Comparison of ENCODE assay signal across 9 cellular contexts in the genomic region with DNA sequence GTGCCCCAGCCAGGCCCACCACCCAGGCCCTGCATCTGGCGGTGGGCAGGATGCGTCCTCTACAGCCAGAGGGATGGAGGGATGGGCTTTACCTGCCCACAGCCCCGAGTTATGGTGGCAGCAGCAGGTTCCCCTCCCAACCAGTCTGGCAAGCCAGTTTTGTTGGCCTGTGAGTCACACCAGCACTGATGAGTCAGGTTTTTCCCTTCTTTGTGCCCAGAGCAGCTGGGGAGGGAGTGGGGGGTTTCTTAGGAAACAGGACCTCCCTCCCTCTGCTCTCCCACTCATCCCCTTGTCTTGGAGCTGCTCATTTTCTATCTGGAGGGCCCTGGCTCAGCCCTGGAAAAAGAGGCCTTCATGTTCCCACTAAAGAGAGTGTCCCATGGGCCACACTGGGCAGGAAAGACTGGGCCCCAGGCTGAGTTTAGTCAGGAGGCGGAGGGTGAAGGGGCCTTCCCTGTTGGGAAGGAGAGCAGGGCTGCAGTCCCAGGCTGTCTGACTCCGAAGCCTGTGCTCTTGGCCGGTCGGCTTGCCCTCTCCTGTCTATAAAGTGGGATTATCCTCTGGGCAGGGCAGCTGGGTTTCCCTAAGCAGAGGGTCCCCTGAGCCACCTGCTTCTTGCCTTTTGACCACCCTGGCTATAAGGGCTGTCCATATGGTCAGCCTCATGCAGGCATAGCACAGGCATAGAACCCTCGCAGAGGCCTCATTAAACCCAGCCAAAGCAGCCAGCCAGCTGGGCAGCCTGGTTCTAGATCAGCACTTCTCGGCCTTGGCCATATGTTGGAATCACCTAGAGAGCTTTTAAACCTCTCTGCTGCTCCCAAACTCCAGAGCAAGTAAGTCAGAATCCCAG. TPM values are rescaled to one million over a fixed set of nuclear protein-coding genes. Genes with fewer than 3 reads are reported as not detected.
DNase-seq lines count a peak whose midpoint lies in the region; ATAC-seq and TF ChIP-seq lines count a peak whose summit lies in the region.
"Had no signal": no experiment of that assay in that cellular context is flagged by ENCODE, and none has a peak within 500 bp of the region (broad histone marks: within the 10 kb centered on the region; RNA-seq: fewer than 3 reads in every experiment).

No MANE protein-coding gene starts in this region.

- ATAC-seq in GM18867 (IDR thresholded peaks at IDR 0.05; ENCODE audit: unreplicated experiment) (no peak), GM18517 (IDR thresholded peaks at IDR 0.05; ENCODE audit: unreplicated experiment) (no peak)

- TF ChIP-seq EP300 in stomach (IDR thresholded peaks at IDR 0.05), result no peak

- TF ChIP-seq POLR2A in stomach (IDR thresholded peaks at IDR 0.05), result no peak

- WGBS in stomach, 5 donors, result 57 to 77% (median 75%) methylated on average over 6 to 9 of the region's 9 CpGs

- H3K4me1 ChIP-seq in stomach, result peaks cover 23 to 53% (median 25%) of the 10 kb centered on the region in 4 donors

- H3K9me3 ChIP-seq in stomach, result no peaks in the 10 kb centered on the region

- intact Hi-C loops in stomach (cut with DNase I; ENCODE audit: low total_unique reads), result no loop called here

- peak overlapping the region; percentile 35 to 92 (median 83) for H3K27ac ChIP-seq in stomach
- H3K27ac ChIP-seq: cardiac muscle cell had no signal

- H3K36me3 ChIP-seq in stomach, result no peaks in the 10 kb centered on the region
- H3K36me3 ChIP-seq: cardiac muscle cell had no signal

- H3K27me3 ChIP-seq in stomach, result no peaks in the 10 kb centered on the region
- H3K27me3 ChIP-seq: cardiac muscle cell had no signal

- TF ChIP-seq CTCF in epithelial cell of esophagus (IDR thresholded peaks at IDR 0.05; ENCODE audit: insufficient read depth, low read depth, low read length, missing control alignments), result no peak
- no peak for TF ChIP-seq CTCF in stomach (IDR thresholded peaks at IDR 0.05)

- DNase-seq in activated T-cell treated with anti-CD3 and anti-CD28 coated beads for 24 hours (ENCODE audit: low read depth) (peak; percentile 39), epithelial cell of esophagus (ENCODE audit: low read depth) (peak; percentile 97), mucosa of gallbladder (ENCODE audit: low spot score) (peak; percentile 53), stomach (peak; percentile 40)
- no peak for DNase-seq in activated T-cell treated with anti-CD3 and anti-CD28 coated beads, Interleukin-2, amount 50 U/mL, for 1 hour
- peak; percentile 62 for DNase-seq in activated CD4-positive, alpha-beta T cell treated with anti-CD3 and anti-CD28 coated beads for 48 hours

- no peak overlapping the region for H3K4me3 ChIP-seq in epithelial cell of esophagus (ENCODE audit: low read length)
- H3K4me3 ChIP-seq in stomach, result no peak overlapping the region
- H3K4me3 ChIP-seq: cardiac muscle cell had no signal

RNA-seq across cellular contexts. Expression of gene ANKRD2, which starts 30.2 kb away (rescaled TPM):
- total RNA-seq in mucosa of gallbladder (2.3 TPM), stomach (not detected)
- 1 to 10 TPM in 1 of 3 donors, under 1 TPM in 2; 0.25 to 9.9 (median 0.68) TPM for polyA plus RNA-seq in stomach
- total RNA-seq: cardiac muscle cell had no signal
- polyA plus RNA-seq: cardiac muscle cell had no signal

RNA-seq across cellular contexts. Expression of gene HOGA1, which starts 41.8 kb away (rescaled TPM):
- total RNA-seq in mucosa of gallbladder, result 13.3 TPM
- total RNA-seq in stomach, result not detected
- polyA plus RNA-seq in stomach, result under 1 TPM in 1 of 3 donors, not detected in 2; 0.38 TPM

RNA-seq across cellular contexts. Expression of gene UBTD1, which starts 43.7 kb away (rescaled TPM):
- 13.8 TPM for total RNA-seq in mucosa of gallbladder
- 10 to 100 TPM in 1 of 5 donors, 1 to 10 TPM in 4; 1.3 to 22.9 (median 3.1) TPM for total RNA-seq in stomach
- 10 to 100 TPM in 2 of 3 donors, 1 to 10 TPM in 1; 9.3 to 14.8 (median 10.5) TPM for polyA plus RNA-seq in stomach

RNA-seq across cellular contexts. Expression of gene MMS19, which starts 44.2 kb away (rescaled TPM):
- total RNA-seq in mucosa of gallbladder (48.1 TPM), stomach (100 to 1,000 TPM in 1 of 5 donors, 10 to 100 TPM in 4; 55.1 to 146 (median 59.7) TPM)
- 10 to 100 TPM; 30.9 to 59.6 (median 30.9) TPM for polyA plus RNA-seq in stomach

RNA-seq across cellular contexts. Expression of gene C10orf62, which starts 47.1 kb away (rescaled TPM):
- 1.0 TPM for total RNA-seq in mucosa of gallbladder
- total RNA-seq in stomach, result not detected
- not detected for polyA plus RNA-seq in stomach
- polyA plus RNA-seq: cardiac muscle cell had no signal

Comparison
In these comparisons a context has a peak if more than half of its experiments do, and no peak if none do; other contexts are left out.
1. RNA of gene HOGA1, which starts 41.8 kb away (total RNA-seq): 13.3 TPM in mucosa of gallbladder (single experiment); not detected in stomach; every median in the first group is over 10 times any median in the second.